8 cellular contexts compared by ENCODE assay signal in genomic region chr15:43329960-43330779, GRCh38. TPM values are rescaled to one million over a fixed set of nuclear protein-coding genes. Genes with fewer than 3 reads are reported as not detected.
DNase-seq lines count a peak whose midpoint lies in the region; FAIRE-seq and TF ChIP-seq lines count a peak whose summit lies in the region.

LCMT2 (minus strand) TSS chr15:43330573; CDS start chr15:43330489, 84 bp downstream.

- peak within 1 kb of the TSS; percentile 95 for H3K4me2 ChIP-seq in neuronal stem cell (ENCODE audit: insufficient read depth, low read length, poor library complexity, severe bottlenecking)

- H3K18ac ChIP-seq in neuronal stem cell (ENCODE audit: low read length), result peak within 1 kb of the TSS; percentile 99

- peak within 1 kb of the TSS; percentile 41 for H2BK12ac ChIP-seq in neuronal stem cell (ENCODE audit: low read length)

- H2AFZ ChIP-seq in neuronal stem cell (ENCODE audit: low read length), result peak within 1 kb of the TSS; percentile 99

- H3K4me3 Mint-ChIP-seq in activated naive CD4-positive, alpha-beta T cell treated with anti-CD3 and anti-CD28 coated beads for 36 hours, result peak within 1 kb of the TSS; percentile 95

- H3K9ac ChIP-seq in SK-N-MC (ENCODE audit: insufficient read length) (peak within 1 kb of the TSS; percentile 94), neuronal stem cell (ENCODE audit: low read depth, low read length, poor library complexity) (peak within 1 kb of the TSS; percentile 96), subcutaneous abdominal adipose tissue (ENCODE audit: low read length in 5 of 5) (peak within 1 kb of the TSS; percentile 79 to 92 (median 91))

- peak within 1 kb of the TSS; percentile 5 for H2BK15ac ChIP-seq in neuronal stem cell (ENCODE audit: low read length)

- FAIRE-seq in frontal cortex (lab: Jason Lieb, UNC), result no peak

- no peaks in the 10 kb centered on the region for H3K27me3 ChIP-seq in neuronal stem cell (ENCODE audit: control insufficient read depth in 3 of 3, insufficient read depth in 3 of 3, low read depth in 1 of 3, low read length in 3 of 3)
- H3K27me3 ChIP-seq in subcutaneous abdominal adipose tissue (ENCODE audit: control insufficient read depth in 5 of 5, insufficient read depth in 4 of 5, low read length in 5 of 5), result no peaks in the 10 kb centered on the region

- peaks cover 28% of the 10 kb centered on the region for H3K4me1 Mint-ChIP-seq in activated naive CD4-positive, alpha-beta T cell treated with anti-CD3 and anti-CD28 coated beads for 36 hours (ENCODE audit: low read depth)

- intact Hi-C loops in activated naive CD4-positive, alpha-beta T cell treated with anti-CD3 and anti-CD28 coated beads for 36 hours (cut with micrococcal nuclease), result loop anchor here (1.0 to 2.0 kb wide), 5 partner anchors 41 to 419 kb away; partner anchors contain the start of genes CCNDBP1, TUBGCP4, UBR1 and ZSCAN29

- peak within 1 kb of the TSS; percentile 84 for H3K4ac ChIP-seq in neuronal stem cell (ENCODE audit: low read length)

- H2AK5ac ChIP-seq in neuronal stem cell (ENCODE audit: low read depth, low read length), result peak within 1 kb of the TSS; percentile 88

- H3K4me3 ChIP-seq in NB4 (ENCODE audit: low read depth, low read length) (peak within 1 kb of the TSS; percentile 80), SK-N-MC (peak within 1 kb of the TSS; percentile 99), neuronal stem cell (ENCODE audit: low read length in 2 of 2) (peak within 1 kb of the TSS; percentile 64 to 93), subcutaneous abdominal adipose tissue (ENCODE audit: low read depth in 1 of 5, low read length in 5 of 5) (peak within 1 kb of the TSS; percentile 84 to 97 (median 93))

- no peak for TF ChIP-seq POLR2A in NB4 (IDR thresholded peaks at IDR 0.05; ENCODE audit: extremely low read depth, insufficient read length)

- peaks cover 6% of the 10 kb centered on the region for H3K79me1 ChIP-seq in neuronal stem cell (ENCODE audit: low read depth, low read length)

- H3K23ac ChIP-seq in neuronal stem cell (ENCODE audit: low read depth, low read length, poor library complexity), result peak within 1 kb of the TSS; percentile 61

- no peak within 1 kb of the TSS for H2BK120ac ChIP-seq in neuronal stem cell (ENCODE audit: low read depth, low read length)

- H3K27ac ChIP-seq in SK-N-MC (peak within 1 kb of the TSS; percentile 89), neuronal stem cell (replicated peaks; ENCODE audit: low read length) (peak within 1 kb of the TSS; percentile 89), subcutaneous abdominal adipose tissue (ENCODE audit: low read depth, low read length) (peak within 1 kb of the TSS; percentile 93)

- H4K8ac ChIP-seq in neuronal stem cell (ENCODE audit: low read depth, low read length), result peak within 1 kb of the TSS; percentile 68

- H3K14ac ChIP-seq in neuronal stem cell (ENCODE audit: low read length), result peak within 1 kb of the TSS; percentile 73

- WGBS in neuronal stem cell (ENCODE audit: extremely low coverage in 2 of 2, insufficient read length in 2 of 2, insufficient replicate concordance in 1 of 2), 2 donors, result no CpG with 5 or more reads among the region's 86 CpGs

- CTCF ChIA-PET in HEK293T (lab: Yijun Ruan, JAX), result no interaction called here
- CTCF ChIA-PET in activated naive CD4-positive, alpha-beta T cell treated with anti-CD3 and anti-CD28 coated beads for 36 hours (lab: Charles Lee), result interaction anchor here (0.6 kb wide), 1 partner anchor 413 kb away, joined by 3 read pairs; no protein-coding TSS in a partner anchor

- H4K91ac ChIP-seq in neuronal stem cell (ENCODE audit: low read depth, low read length, poor library complexity), result peak within 1 kb of the TSS; percentile 5

- peak within 1 kb of the TSS; percentile 97 for H3K27ac Mint-ChIP-seq in activated naive CD4-positive, alpha-beta T cell treated with anti-CD3 and anti-CD28 coated beads for 36 hours

- no peaks in the 10 kb centered on the region for H3K27me3 Mint-ChIP-seq in activated naive CD4-positive, alpha-beta T cell treated with anti-CD3 and anti-CD28 coated beads for 36 hours (ENCODE audit: low read depth)

- H3K36me3 ChIP-seq in SK-N-MC (ENCODE audit: insufficient read depth, low read length) (peaks cover 18% of the 10 kb centered on the region), neuronal stem cell (replicated peaks in 1 of 2; ENCODE audit: control insufficient read depth in 2 of 2, insufficient read depth in 2 of 2, low read length in 2 of 2) (peaks cover 6 to 35% of the 10 kb centered on the region in 2 donors), subcutaneous abdominal adipose tissue (ENCODE audit: control insufficient read depth in 5 of 5, insufficient read depth in 5 of 5, low read length in 5 of 5) (peaks cover 0 to 8% (median 5%) of the 10 kb centered on the region in 5 donors)

- no peak for TF ChIP-seq CTCF in NB4 (IDR thresholded peaks at IDR 0.05; ENCODE audit: low read depth, low read length)

- H2BK5ac ChIP-seq in neuronal stem cell (ENCODE audit: low read length), result peak within 1 kb of the TSS; percentile 68

- peaks cover 37% of the 10 kb centered on the region for H3K36me3 Mint-ChIP-seq in activated naive CD4-positive, alpha-beta T cell treated with anti-CD3 and anti-CD28 coated beads for 36 hours (ENCODE audit: low read depth)

- no peaks in the 10 kb centered on the region for H3K9me3 Mint-ChIP-seq in activated naive CD4-positive, alpha-beta T cell treated with anti-CD3 and anti-CD28 coated beads for 36 hours

- no peaks in the 10 kb centered on the region for H3K9me3 ChIP-seq in SK-N-MC (ENCODE audit: low read depth, low read length)
- peaks cover 0 to 8% of the 10 kb centered on the region in 2 donors for H3K9me3 ChIP-seq in neuronal stem cell (replicated peaks in 1 of 2; ENCODE audit: control insufficient read depth in 2 of 2, insufficient read depth in 1 of 2, low read depth in 1 of 2, low read length in 2 of 2)
- no peaks in the 10 kb centered on the region for H3K9me3 ChIP-seq in subcutaneous abdominal adipose tissue (ENCODE audit: control insufficient read depth in 5 of 5, low read length in 5 of 5)

- peaks cover 4 to 8% of the 10 kb centered on the region in 2 donors for H3K4me1 ChIP-seq in neuronal stem cell (ENCODE audit: control insufficient read depth in 2 of 2, insufficient read depth in 1 of 2, low read depth in 1 of 2, low read length in 2 of 2)
- peaks cover 7 to 32% (median 26%) of the 10 kb centered on the region in 5 donors for H3K4me1 ChIP-seq in subcutaneous abdominal adipose tissue (ENCODE audit: control insufficient read depth in 5 of 5, insufficient read depth in 5 of 5, low read length in 5 of 5)

- DNase-seq in GF-D8 (lab: John Stamatoyannopoulos, UW) (peak; percentile 10), HEK293T (ENCODE audit: extremely low spot score) (peak; percentile 85), NB4 (ENCODE audit: low read depth) (peak; percentile 92), SK-N-MC (ENCODE audit: low read depth, low spot score) (peak; percentile 79), frontal cortex (ENCODE audit: low spot score in 2 of 2) (peak; percentile 87 to 89), neuronal stem cell (ENCODE audit: low spot score) (peak; percentile 91)
- peak; percentile 93 for DNase-seq in activated naive CD4-positive, alpha-beta T cell treated with anti-CD3 and anti-CD28 coated beads for 36 hours

- POLR2A ChIA-PET in HEK293T (lab: Yijun Ruan, JAX), result interaction anchor here (0.8 to 1.0 kb wide), 2 partner anchors 24 to 40 kb away, joined by 3 read pairs; partner anchors contain the start of genes TUBGCP4 and ZSCAN29

TF ChIP-seq in HEK293T, 16 proteins besides CTCF, POLR2A, EP300 and RAD21:
- 0 out of 2 replicates have a peak, but pooled peaks have one; percentile 14 for TF ChIP-seq ZNF384 (IDR thresholded peaks at IDR 0.05)
- TF ChIP-seq PKNOX1 (IDR thresholded peaks at IDR 0.05), result no peak
- TF ChIP-seq SUZ12 (IDR thresholded peaks at IDR 0.05), result no peak
- TF ChIP-seq L3MBTL2 (conservative IDR thresholded peaks at IDR 0.05), result peak; percentile 87
- TF ChIP-seq BHLHE40 (IDR thresholded peaks at IDR 0.05; ENCODE audit: borderline replicate concordance), result no peak
- TF ChIP-seq ELF4 (IDR thresholded peaks at IDR 0.05), result peak; percentile 57
- TF ChIP-seq SP1 (IDR thresholded peaks at IDR 0.05), result no peak
- no peak for TF ChIP-seq FOXA1 (IDR thresholded peaks at IDR 0.05)
- TF ChIP-seq LEF1 (IDR thresholded peaks at IDR 0.05; ENCODE audit: borderline replicate concordance), result no peak

RNA-seq across cellular contexts. Expression of gene LCMT2, which starts in this region (rescaled TPM):
- total RNA-seq in activated naive CD4-positive, alpha-beta T cell treated with anti-CD3 and anti-CD28 coated beads for 36 hours, result 1 to 10 TPM; 4.2 to 4.3 TPM
- total RNA-seq in frontal cortex, result 17.5 TPM
- polyA plus RNA-seq in neuronal stem cell (2013, experiment 1 of 2), result 4.2 TPM
- polyA plus RNA-seq in neuronal stem cell (2013, experiment 2 of 2), result 3.9 TPM

Comparison
In these comparisons a context has a peak if more than half of its experiments do, and no peak if none do; other contexts are left out.
1. Peak in every context shown above with its lines: DNase-seq, H3K4me3 ChIP-seq and H3K27ac ChIP-seq.
2. DNase-seq: peak in every context shown above with its lines; median percentile 93 in activated naive CD4-positive, alpha-beta T cell treated with anti-CD3 and anti-CD28 coated beads for 36 hours; 92 in NB4; 91 in neuronal stem cell; 88 in frontal cortex; 85 in HEK293T; 79 in SK-N-MC; 10 in GF-D8.